ENCODE assay signal across 9 cellular contexts in genomic region chr10:24873281-24873683, GRCh38.
DNase-seq lines count a peak whose midpoint lies in the region; ATAC-seq and TF ChIP-seq lines count a peak whose summit lies in the region.
"Had no signal": no experiment of that assay in that cellular context is flagged by ENCODE, and none has a peak within 500 bp of the region (broad histone marks: within the 10 kb centered on the region; RNA-seq: fewer than 3 reads in every experiment).

No MANE protein-coding gene starts in this region.

- H3K4me1 Mint-ChIP-seq in progenitor cell of endocrine pancreas (ENCODE audit: low read depth), result peaks cover 10% of the 10 kb centered on the region

- H3K4me3 Mint-ChIP-seq in progenitor cell of endocrine pancreas (ENCODE audit: low read depth), result no peak overlapping the region

- no peak for ATAC-seq in GM19035 (IDR thresholded peaks at IDR 0.05; ENCODE audit: unreplicated experiment)

- peaks cover 2% of the 10 kb centered on the region for H3K36me3 Mint-ChIP-seq in progenitor cell of endocrine pancreas (ENCODE audit: insufficient read depth)

- H3K27me3 Mint-ChIP-seq in progenitor cell of endocrine pancreas, result no peaks in the 10 kb centered on the region

- H3K9me3 Mint-ChIP-seq in progenitor cell of endocrine pancreas (ENCODE audit: low read depth), result no peaks in the 10 kb centered on the region

- TF ChIP-seq CTCF in progenitor cell of endocrine pancreas (IDR thresholded peaks at IDR 0.05; ENCODE audit: unreplicated experiment), result no peak

- DNase-seq in GM04503 (ENCODE audit: low read depth), result peak; percentile 96
- DNase-seq in T1000 (lab: John Stamatoyannopoulos, UW), result peak; percentile 33
- DNase-seq in globus pallidus (ENCODE audit: low spot score), result peak; percentile 61
- no peak for DNase-seq in progenitor cell of endocrine pancreas (ENCODE audit: low spot score, unreplicated experiment)
- DNase-seq in middle frontal gyrus (ENCODE audit: extremely low spot score, low spot score), result no peak
- no peak for DNase-seq in stimulated activated CD4-positive, alpha-beta T cell treated with anti-CD3 and anti-CD28 coated beads, Interleukin-15, amount 100 ng/mL, for 24 hours
- no peak for DNase-seq in NCI-H187 (lab: John Stamatoyannopoulos, UW)
- DNase-seq: SHP77 treated with DMSO at 0.1 percent for 48 hours had no signal

- peak overlapping the region; percentile 56 for H3K27ac Mint-ChIP-seq in progenitor cell of endocrine pancreas

Comparison
In these comparisons a context has a peak if more than half of its experiments do, and no peak if none do; other contexts are left out.
1. DNase-seq: peak in GM04503 (single experiment), T1000 (single experiment) and globus pallidus (single experiment); none in progenitor cell of endocrine pancreas (single experiment), middle frontal gyrus (single experiment), stimulated activated CD4-positive, alpha-beta T cell treated with anti-CD3 and anti-CD28 coated beads, Interleukin-15, amount 100 ng/mL, for 24 hours (single experiment) and NCI-H187 (0 of 2).